21 cellular contexts compared by ENCODE assay signal in genomic region chr11:77117485-77117884, GRCh38. TPM values are rescaled to one million over a fixed set of nuclear protein-coding genes. Genes with fewer than 3 reads are reported as not detected.
"Had no signal": no experiment of that assay in that cellular context is flagged by ENCODE, and none has a peak within 500 bp of the region (broad histone marks: within the 10 kb centered on the region; RNA-seq: fewer than 3 reads in every experiment).

No MANE protein-coding gene starts in this region.

- H3K4me3 Mint-ChIP-seq: activated T-helper 1 cell treated with anti-CD3 and anti-CD28 coated beads, Interleukin-12 subunit alpha, Interleukin-12 subunit beta, Interleukin-2, Interleukin-4 antibody, amounts not matched to agents 30 ng/mL and 10 ng/mL and 1 ng/mL, durations not matched to agents 14 hours and 24 hours and 36 hours; nephron; stimulated activated naive CD8-positive, alpha-beta T cell treated with anti-CD3 and anti-CD28 coated beads, Interleukin-15, Interleukin-2, amounts not matched to agents 100 ng/mL and 50 ng/mL, for 24 hours had no signal

- H3K4me1 ChIP-seq: adrenal gland, colonic mucosa, uterus had no signal

- H3K4me1 Mint-ChIP-seq: nephron had no signal

- H3K36me3 ChIP-seq: uterus, WERI-Rb-1 had no signal

- H3K9me3 ChIP-seq: adrenal gland, colonic mucosa, tibial nerve, uterus had no signal

- H3K36me3 Mint-ChIP-seq: activated naive CD4-positive, alpha-beta T cell treated with anti-CD3 and anti-CD28 coated beads, Interleukin-2, amount 50 U/mL, for 72 hours had no signal

- H3K9me3 Mint-ChIP-seq: activated naive CD4-positive, alpha-beta T cell treated with anti-CD3 and anti-CD28 coated beads, Interleukin-2, amount 50 U/mL, for 72 hours; activated T-helper 1 cell treated with anti-CD3 and anti-CD28 coated beads, Interleukin-12 subunit alpha, Interleukin-12 subunit beta, Interleukin-2, Interleukin-4 antibody, amounts not matched to agents 30 ng/mL and 10 ng/mL and 1 ng/mL, durations not matched to agents 14 hours and 24 hours and 36 hours; nephron; stimulated activated naive CD8-positive, alpha-beta T cell treated with anti-CD3 and anti-CD28 coated beads, Interleukin-15, Interleukin-2, amounts not matched to agents 100 ng/mL and 50 ng/mL, for 24 hours had no signal

- H3K27ac ChIP-seq: adrenal gland, colonic mucosa, tibial nerve, uterus, WERI-Rb-1 had no signal

- H3K27me3 Mint-ChIP-seq: stimulated activated naive CD8-positive, alpha-beta T cell treated with anti-CD3 and anti-CD28 coated beads, Interleukin-15, Interleukin-2, amounts not matched to agents 100 ng/mL and 50 ng/mL, for 24 hours had no signal

- DNase-seq: activated CD4-positive, alpha-beta T cell treated with anti-CD3 and anti-CD28 coated beads, Interleukin-2, amount 50 U/mL, for 4 hours; activated gamma-delta T cell treated with Interleukin-2 at 50 U/mL for 16 hours; adrenal gland; caudate nucleus; colonic mucosa; foreskin melanocyte; mammary epithelial cell; midbrain; stimulated activated CD4-positive, alpha-beta T cell treated with anti-CD3 and anti-CD28 coated beads, Interleukin-2, amount 100 ng/mL, for 24 hours; uterus; WERI-Rb-1 had no signal

- H3K4me3 ChIP-seq: adrenal gland, colonic mucosa, tibial nerve, uterus had no signal

- ATAC-seq: activated naive CD4-positive, alpha-beta T cell treated with anti-CD3 and anti-CD28 coated beads, Interleukin-2, amount 50 U/mL, for 72 hours; left lobe of liver had no signal

- H3K27me3 ChIP-seq: adrenal gland, colonic mucosa, tibial nerve, uterus had no signal

- H3K27ac Mint-ChIP-seq: activated naive CD4-positive, alpha-beta T cell treated with anti-CD3 and anti-CD28 coated beads, Interleukin-2, amount 50 U/mL, for 72 hours; activated T-helper 1 cell treated with anti-CD3 and anti-CD28 coated beads, Interleukin-12 subunit alpha, Interleukin-12 subunit beta, Interleukin-2, Interleukin-4 antibody, amounts not matched to agents 30 ng/mL and 10 ng/mL and 1 ng/mL, durations not matched to agents 14 hours and 24 hours and 36 hours; nephron; stimulated activated naive CD8-positive, alpha-beta T cell treated with anti-CD3 and anti-CD28 coated beads, Interleukin-15, Interleukin-2, amounts not matched to agents 100 ng/mL and 50 ng/mL, for 24 hours had no signal

RNA-seq across cellular contexts. Expression of gene OMP, which starts 14.8 kb away (rescaled TPM):
- total RNA-seq: activated CD8-positive, alpha-beta memory T cell treated with anti-CD3 and anti-CD28 coated beads for 36 hours; activated naive CD4-positive, alpha-beta T cell treated with anti-CD3 and anti-CD28 coated beads, Interleukin-2, amount 50 U/mL, for 72 hours; activated T-helper 1 cell treated with anti-CD3 and anti-CD28 coated beads, Interleukin-12 subunit alpha, Interleukin-12 subunit beta, Interleukin-2, Interleukin-4 antibody, amounts not matched to agents 30 ng/mL and 10 ng/mL and 1 ng/mL, durations not matched to agents 14 hours and 24 hours and 36 hours; epithelial cell of proximal tubule; mammary epithelial cell; omental fat pad; T-helper 2 cell treated with Interferon-gamma antibody and Interleukin-4, amounts not matched to agents 100 ng/mL and 5 ng/mL, for 36 hours had no signal
